ENCODE assay signal across 7 cellular contexts in the genomic region with DNA sequence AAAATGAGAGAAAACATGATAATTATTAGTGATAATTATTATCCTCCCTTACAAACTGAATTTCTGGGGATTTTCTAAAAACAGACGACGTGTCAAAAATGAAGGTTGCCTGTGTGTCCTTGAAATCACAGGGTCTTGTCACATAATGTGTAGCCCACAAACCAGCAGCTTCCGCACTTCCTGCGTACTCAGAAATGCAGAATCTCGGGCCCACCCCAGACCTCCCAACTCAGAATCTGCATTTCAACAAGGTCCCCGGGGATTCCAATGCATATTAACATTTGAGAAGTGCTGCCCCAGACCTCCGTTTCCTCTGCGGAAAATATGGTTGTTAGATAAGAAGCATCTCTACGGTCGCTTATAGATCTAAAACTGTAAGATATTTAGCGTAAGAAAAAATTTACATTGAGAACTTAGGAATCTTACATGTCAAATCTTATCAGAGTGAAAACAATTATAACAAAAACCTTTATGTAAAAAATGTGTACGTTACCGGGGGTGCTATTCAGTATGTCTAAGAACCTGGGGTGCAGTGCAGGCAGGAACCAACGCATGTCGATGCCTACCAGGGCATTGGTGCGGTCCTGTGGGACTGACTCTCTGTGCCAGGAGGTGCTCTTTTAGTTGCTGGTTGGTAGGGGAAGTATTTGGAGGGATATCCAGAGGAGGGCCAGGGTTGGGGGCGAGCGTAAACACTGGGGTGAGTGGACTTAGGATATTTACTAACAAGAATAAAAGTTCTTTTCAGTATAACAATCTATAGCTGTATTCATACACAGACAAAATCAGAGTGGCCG. TPM values are rescaled to one million over a fixed set of nuclear protein-coding genes. Genes with fewer than 3 reads are reported as not detected.
DNase-seq lines count a peak whose midpoint lies in the region; ATAC-seq and TF ChIP-seq lines count a peak whose summit lies in the region.

No MANE protein-coding gene starts in this region.

- H3K4me3 ChIP-seq in HL-60 (replicated peaks; ENCODE audit: insufficient read depth, low read length) (peak overlapping the region; percentile 10), MG63 (no peak overlapping the region)
- H3K4me3 ChIP-seq in naive thymus-derived CD4-positive, alpha-beta T cell (ENCODE audit: low read length) = peak overlapping the region; percentile 31

- intact Hi-C loops in naive thymus-derived CD4-positive, alpha-beta T cell (cut with micrococcal nuclease) = loop anchor here (1.0 to 5.0 kb wide), 8 partner anchors 11 to 646 kb away; a partner anchor contains a TSS

- H3K4me1 Mint-ChIP-seq in chondrocyte (ENCODE audit: low read depth) = peaks cover 15% of the 10 kb centered on the region
- peaks cover 8 to 43% (median 21%) of the 10 kb centered on the region in 7 donors for H3K4me1 Mint-ChIP-seq in naive thymus-derived CD4-positive, alpha-beta T cell

- H3K9me3 ChIP-seq in naive thymus-derived CD4-positive, alpha-beta T cell (ENCODE audit: control insufficient read depth in 2 of 3, low read length in 3 of 3) = no peaks in the 10 kb centered on the region
- no peaks in the 10 kb centered on the region for H3K9me3 ChIP-seq in MG63

- CTCF ChIA-PET in naive thymus-derived CD4-positive, alpha-beta T cell (lab: Charles Lee) = interaction anchor here (0.5 to 7.1 kb wide), 33 partner anchors 10 to 453 kb away, joined by 3 to 198 read pairs (median 5); a partner anchor contains a TSS

- H3K27ac Mint-ChIP-seq in chondrocyte (ENCODE audit: unreplicated experiment) = no peak overlapping the region
- H3K27ac Mint-ChIP-seq in naive thymus-derived CD4-positive, alpha-beta T cell = peak overlapping the region in 4 of 9 donors; percentile 13 to 88 (median 54)

- peak; percentile 14 for ATAC-seq in GM19438 (IDR thresholded peaks at IDR 0.05; ENCODE audit: low read depth, unreplicated experiment)
- peak; percentile 27 for ATAC-seq in naive thymus-derived CD4-positive, alpha-beta T cell

- peaks cover 4 to 9% of the 10 kb centered on the region in 2 donors for H3K4me1 ChIP-seq in naive thymus-derived CD4-positive, alpha-beta T cell (ENCODE audit: control insufficient read depth in 2 of 2, insufficient read depth in 2 of 2, low read length in 2 of 2)

- POLR2A ChIA-PET in naive thymus-derived CD4-positive, alpha-beta T cell (lab: Charles Lee) = interaction anchor here (0.5 to 5.1 kb wide), 10 partner anchors 12 to 185 kb away, joined by 3 to 86 read pairs (median 4); a partner anchor contains a TSS

- H3K36me3 ChIP-seq in naive thymus-derived CD4-positive, alpha-beta T cell (ENCODE audit: control insufficient read depth in 2 of 3, insufficient read depth in 3 of 3, low read length in 3 of 3) = no peaks in the 10 kb centered on the region
- H3K36me3 ChIP-seq in MG63 = no peaks in the 10 kb centered on the region

- H3K9me3 Mint-ChIP-seq in chondrocyte (ENCODE audit: low read depth) = no peaks in the 10 kb centered on the region
- no peaks in the 10 kb centered on the region for H3K9me3 Mint-ChIP-seq in naive thymus-derived CD4-positive, alpha-beta T cell

- H3K27me3 Mint-ChIP-seq in chondrocyte (ENCODE audit: low read depth) = no peaks in the 10 kb centered on the region
- H3K27me3 Mint-ChIP-seq in naive thymus-derived CD4-positive, alpha-beta T cell = peaks cover 0 to 6% (median 0%) of the 10 kb centered on the region in 5 donors

- H3K36me3 Mint-ChIP-seq in chondrocyte (ENCODE audit: low read depth) = no peaks in the 10 kb centered on the region
- H3K36me3 Mint-ChIP-seq in naive thymus-derived CD4-positive, alpha-beta T cell = peaks cover 0 to 11% (median 0%) of the 10 kb centered on the region in 5 donors

- peak in 1 of 2 experiments; percentile 16 for DNase-seq in HL-60 (ENCODE audit: low read depth in 1 of 2, low spot score in 1 of 2)
- DNase-seq in chondrocyte (ENCODE audit: low spot score) = no peak
- no peak for DNase-seq in naive thymus-derived CD4-positive, alpha-beta T cell
- DNase-seq in ecto neural progenitor cell (ENCODE audit: low spot score) = no peak
- no peak for DNase-seq in MG63
- DNase-seq in T1000 (lab: John Stamatoyannopoulos, UW) = no peak

- H3K27me3 ChIP-seq in HL-60 (ENCODE audit: insufficient read depth, poor library complexity, severe bottlenecking) (no peaks in the 10 kb centered on the region), MG63 (no peaks in the 10 kb centered on the region)
- H3K27me3 ChIP-seq in naive thymus-derived CD4-positive, alpha-beta T cell (ENCODE audit: control insufficient read depth in 2 of 2, insufficient read depth in 2 of 2, low read length in 2 of 2) = no peaks in the 10 kb centered on the region

- no peak overlapping the region for H3K27ac ChIP-seq in HL-60 (replicated peaks)
- H3K27ac ChIP-seq in naive thymus-derived CD4-positive, alpha-beta T cell (ENCODE audit: low read depth, low read length) = no peak overlapping the region

- H3K4me3 Mint-ChIP-seq in chondrocyte (ENCODE audit: unreplicated experiment) = peak overlapping the region; percentile 53
- H3K4me3 Mint-ChIP-seq in naive thymus-derived CD4-positive, alpha-beta T cell = peak overlapping the region; percentile 49 to 85 (median 76)

- TF ChIP-seq CTCF in HL-60 (IDR thresholded peaks at IDR 0.05; ENCODE audit: insufficient read depth, low read length) = no peak
- peak; percentile 68 for TF ChIP-seq CTCF in chondrocyte (IDR thresholded peaks at IDR 0.05)

RNA-seq across cellular contexts. Expression of a gene that starts 15.2 kb away (rescaled TPM):
- 0.20 to 1.1 TPM (median 0.87 TPM) in 3 replicates for total RNA-seq in chondrocyte
- under 1 TPM in 1 of 5 experiments, not detected in 4; 0.82 TPM for total RNA-seq in naive thymus-derived CD4-positive, alpha-beta T cell
- polyA plus RNA-seq in naive thymus-derived CD4-positive, alpha-beta T cell = not detected
- total RNA-seq in MG63 (2014; rRNA removed; shearing (Covaris generic); ENCODE audit: low replicate concordance) = 0.30 TPM in 1 of 2 replicates, not detected in the other
